ENCODE assay signal across 1 cellular context in the genomic region with DNA sequence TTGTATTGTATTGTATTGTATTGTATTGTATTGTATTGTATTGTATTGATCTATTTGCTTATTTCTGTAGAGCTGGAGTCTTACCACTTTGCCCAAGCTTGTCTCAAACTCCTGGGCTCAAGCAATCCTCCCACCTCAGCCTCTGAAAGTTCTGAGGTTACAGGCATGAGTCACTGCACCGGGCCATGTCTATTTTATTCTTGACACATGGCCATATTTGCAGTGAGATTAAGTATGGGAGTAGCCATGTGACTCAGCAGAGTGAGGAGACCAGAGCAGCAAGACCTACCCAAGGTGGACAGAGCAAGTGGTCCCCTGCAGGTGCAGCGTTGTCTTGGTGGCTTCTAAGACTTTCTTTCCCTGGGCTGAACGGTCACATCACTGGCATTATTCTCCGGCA.
TF ChIP-seq lines count a peak whose summit lies in the region.

No MANE protein-coding gene starts in this region.

TF ChIP-seq in SK-N-SH, 30 proteins besides CTCF, POLR2A, EP300 and RAD21:
- TF ChIP-seq SMC3 (IDR thresholded peaks at IDR 0.05; ENCODE audit: low read depth, low read length) (no peak), FOSL2 (IDR thresholded peaks at IDR 0.05; ENCODE audit: borderline replicate concordance, low read depth) (peak; percentile 66), USF1 (IDR thresholded peaks at IDR 0.05; ENCODE audit: borderline replicate concordance, low read depth) (no peak), RFX5 (IDR thresholded peaks at IDR 0.05; ENCODE audit: low read length) (no peak), ZBTB33 (IDR thresholded peaks at IDR 0.05; ENCODE audit: borderline replicate concordance, low read depth) (no peak), CHD2 (IDR thresholded peaks at IDR 0.05; ENCODE audit: low read length, partially characterized antibody) (no peak), JUND (IDR thresholded peaks at IDR 0.05) (0 out of 2 replicates have a peak, but pooled peaks have one; percentile 22), MEF2A (IDR thresholded peaks at IDR 0.05; ENCODE audit: borderline replicate concordance, low read depth) (no peak)
- TF ChIP-seq, protein P1, sequence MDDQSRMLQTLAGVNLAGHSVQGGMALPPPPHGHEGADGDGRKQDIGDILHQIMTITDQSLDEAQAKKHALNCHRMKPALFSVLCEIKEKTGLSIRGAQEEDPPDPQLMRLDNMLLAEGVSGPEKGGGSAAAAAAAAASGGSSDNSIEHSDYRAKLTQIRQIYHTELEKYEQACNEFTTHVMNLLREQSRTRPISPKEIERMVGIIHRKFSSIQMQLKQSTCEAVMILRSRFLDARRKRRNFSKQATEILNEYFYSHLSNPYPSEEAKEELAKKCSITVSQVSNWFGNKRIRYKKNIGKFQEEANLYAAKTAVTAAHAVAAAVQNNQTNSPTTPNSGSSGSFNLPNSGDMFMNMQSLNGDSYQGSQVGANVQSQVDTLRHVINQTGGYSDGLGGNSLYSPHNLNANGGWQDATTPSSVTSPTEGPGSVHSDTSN (IDR thresholded peaks at IDR 0.05) = 0 out of 2 replicates have a peak, but pooled peaks have one; percentile 8
- TF ChIP-seq, protein P2, sequence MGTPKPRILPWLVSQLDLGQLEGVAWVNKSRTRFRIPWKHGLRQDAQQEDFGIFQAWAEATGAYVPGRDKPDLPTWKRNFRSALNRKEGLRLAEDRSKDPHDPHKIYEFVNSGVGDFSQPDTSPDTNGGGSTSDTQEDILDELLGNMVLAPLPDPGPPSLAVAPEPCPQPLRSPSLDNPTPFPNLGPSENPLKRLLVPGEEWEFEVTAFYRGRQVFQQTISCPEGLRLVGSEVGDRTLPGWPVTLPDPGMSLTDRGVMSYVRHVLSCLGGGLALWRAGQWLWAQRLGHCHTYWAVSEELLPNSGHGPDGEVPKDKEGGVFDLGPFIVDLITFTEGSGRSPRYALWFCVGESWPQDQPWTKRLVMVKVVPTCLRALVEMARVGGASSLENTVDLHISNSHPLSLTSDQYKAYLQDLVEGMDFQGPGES (IDR thresholded peaks at IDR 0.05; ENCODE audit: low read depth, low read length) = no peak
